ENCODE assay signal across 1 cellular context in the genomic region with DNA sequence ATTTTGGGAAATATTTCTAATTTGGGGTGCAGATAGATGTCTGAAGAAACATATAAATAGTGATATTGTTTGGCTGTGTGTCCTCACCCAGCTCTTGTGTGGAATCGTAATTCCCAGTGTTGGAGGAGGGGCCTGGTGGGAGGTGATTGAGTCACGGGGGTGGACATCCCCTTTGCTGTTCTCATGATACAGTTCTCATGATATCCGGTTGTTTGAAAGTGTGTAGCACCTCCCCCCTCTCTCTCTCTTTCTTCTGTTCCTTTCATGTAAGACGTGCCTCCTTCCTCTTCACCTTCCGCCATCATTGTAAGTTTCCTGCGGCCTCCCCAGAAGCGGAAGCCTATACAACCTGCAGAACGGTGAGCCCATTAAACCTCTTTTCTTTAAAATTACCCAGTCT.
TF ChIP-seq lines count a peak whose summit lies in the region.

No MANE protein-coding gene starts in this region.

TF ChIP-seq in H1, 55 proteins besides CTCF, POLR2A, EP300 and RAD21:
- TF ChIP-seq SUZ12 (IDR thresholded peaks at IDR 0.05; ENCODE audit: low read length) (no peak), SP4 (IDR thresholded peaks at IDR 0.05; ENCODE audit: low read length) (no peak), KDM4A (IDR thresholded peaks at IDR 0.05; ENCODE audit: low read depth, low read length, severe bottlenecking) (no peak), GABPA (IDR thresholded peaks at IDR 0.05; ENCODE audit: borderline replicate concordance, insufficient read depth, low read length) (no peak), CHD1 (IDR thresholded peaks at IDR 0.05; ENCODE audit: low read depth, low read length) (no peak), CTBP2 (IDR thresholded peaks at IDR 0.05; ENCODE audit: borderline replicate concordance, insufficient read depth, insufficient read length, low read length) (no peak), KDM1A (IDR thresholded peaks at IDR 0.05; ENCODE audit: borderline replicate concordance, low read length) (no peak), SRF (IDR thresholded peaks at IDR 0.05; ENCODE audit: low read depth, low read length) (no peak), JUN (IDR thresholded peaks at IDR 0.05; ENCODE audit: low read depth, low read length) (no peak), FOSL1 (IDR thresholded peaks at IDR 0.05; ENCODE audit: insufficient read depth, low read depth, low read length) (no peak), CEBPB (IDR thresholded peaks at IDR 0.05; ENCODE audit: low read depth, low read length) (no peak), CBX5 (IDR thresholded peaks at IDR 0.05; ENCODE audit: low read depth, low read length) (no peak)
- TF ChIP-seq, protein P1, sequence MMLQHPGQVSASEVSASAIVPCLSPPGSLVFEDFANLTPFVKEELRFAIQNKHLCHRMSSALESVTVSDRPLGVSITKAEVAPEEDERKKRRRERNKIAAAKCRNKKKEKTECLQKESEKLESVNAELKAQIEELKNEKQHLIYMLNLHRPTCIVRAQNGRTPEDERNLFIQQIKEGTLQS (IDR thresholded peaks at IDR 0.05; ENCODE audit: insufficient read depth, low read depth, low read length) = no peak
TF ChIP-seq in H1: peak in this region for 0.
